11 cellular contexts compared by ENCODE assay signal in genomic region chr4:74431113-74431826, GRCh38. TPM values are rescaled to one million over a fixed set of nuclear protein-coding genes. Genes with fewer than 3 reads are reported as not detected.
A peak's percentile ranks its signal among the peaks of the same experiment; 100 is the strongest.
DNase-seq lines count a peak whose midpoint lies in the region; ATAC-seq and TF ChIP-seq lines count a peak whose summit lies in the region.
"Had no signal": no experiment of that assay in that cellular context is flagged by ENCODE, and none has a peak within 500 bp of the region (broad histone marks: within the 10 kb centered on the region; RNA-seq: fewer than 3 reads in every experiment).

No MANE protein-coding gene starts in this region.

- H3K36me3 Mint-ChIP-seq in activated CD4-positive, alpha-beta T cell treated with anti-CD3 and anti-CD28 coated beads, Interleukin-2, amount 10 ng/mL, durations not matched to agents 24 days and 14 days (ENCODE audit: low read depth), result no peaks in the 10 kb centered on the region
- H3K36me3 Mint-ChIP-seq: CD4-positive, CD25-positive, alpha-beta regulatory T cell had no signal

- no peaks in the 10 kb centered on the region for H3K9me3 Mint-ChIP-seq in activated CD4-positive, alpha-beta T cell treated with anti-CD3 and anti-CD28 coated beads, Interleukin-2, amount 10 ng/mL, durations not matched to agents 24 days and 14 days
- H3K9me3 Mint-ChIP-seq: CD4-positive, CD25-positive, alpha-beta regulatory T cell had no signal

- DNase-seq in NOMO-1 (lab: John Stamatoyannopoulos, UW; ENCODE audit: unreplicated experiment in 2 of 2) (peak; percentile 45 to 88), left ventricle myocardium superior (no peak), left lobe of liver (ENCODE audit: low spot score) (no peak), iPS-NIHi11 (ENCODE audit: low spot score) (no peak)
- no peak for DNase-seq in activated CD4-positive, alpha-beta T cell treated with anti-CD3 and anti-CD28 coated beads, Interleukin-2, amount 10 ng/mL, durations not matched to agents 24 days and 14 days
- DNase-seq: activated CD4-positive, alpha-beta T cell treated with anti-CD3 and anti-CD28 coated beads for 4 hours; CD4-positive, CD25-positive, alpha-beta regulatory T cell; NCI-H748 treated with DMSO at 0.1 percent for 48 hours had no signal

- TF ChIP-seq EP300 in gastroesophageal sphincter (IDR thresholded peaks at IDR 0.05), result no peak

- peaks cover 6% of the 10 kb centered on the region for H3K27me3 Mint-ChIP-seq in activated CD4-positive, alpha-beta T cell treated with anti-CD3 and anti-CD28 coated beads, Interleukin-2, amount 10 ng/mL, durations not matched to agents 24 days and 14 days
- H3K27me3 Mint-ChIP-seq: CD4-positive, CD25-positive, alpha-beta regulatory T cell had no signal

- intact Hi-C loops in left ventricle myocardium superior (cut with micrococcal nuclease), result no loop called here
- intact Hi-C loops in activated CD4-positive, alpha-beta T cell treated with anti-CD3 and anti-CD28 coated beads, Interleukin-2, amount 10 ng/mL, durations not matched to agents 24 days and 14 days (cut with micrococcal nuclease), result no loop called here

- no peaks in the 10 kb centered on the region for H3K4me1 ChIP-seq in gastroesophageal sphincter

- no peak overlapping the region for H3K27ac ChIP-seq in gastroesophageal sphincter

- no peaks in the 10 kb centered on the region for H3K36me3 ChIP-seq in gastroesophageal sphincter

- TF ChIP-seq POLR2A in gastroesophageal sphincter (IDR thresholded peaks at IDR 0.05), result no peak

- WGBS in gastroesophageal sphincter (ENCODE audit: low coverage in 1 of 2), 2 donors, result 80 to 87% methylated on average over 11 of the region's 11 CpGs

- H3K27me3 ChIP-seq in gastroesophageal sphincter, result no peaks in the 10 kb centered on the region

- no peak for TF ChIP-seq CTCF in gastroesophageal sphincter (IDR thresholded peaks at IDR 0.05)

- ATAC-seq in GM18867 (IDR thresholded peaks at IDR 0.05; ENCODE audit: unreplicated experiment), result peak; percentile 70
- peak; percentile 57 for ATAC-seq in HG02870 (IDR thresholded peaks at IDR 0.05; ENCODE audit: unreplicated experiment)
- ATAC-seq in left ventricle myocardium superior, result peak; percentile 92
- ATAC-seq in left lobe of liver, result no peak
- no peak for ATAC-seq in gastroesophageal sphincter

- no peaks in the 10 kb centered on the region for H3K4me1 Mint-ChIP-seq in activated CD4-positive, alpha-beta T cell treated with anti-CD3 and anti-CD28 coated beads, Interleukin-2, amount 10 ng/mL, durations not matched to agents 24 days and 14 days
- H3K4me1 Mint-ChIP-seq: CD4-positive, CD25-positive, alpha-beta regulatory T cell had no signal

- no peaks in the 10 kb centered on the region for H3K9me3 ChIP-seq in gastroesophageal sphincter

- H3K4me3 ChIP-seq in gastroesophageal sphincter, result no peak overlapping the region

- H3K27ac Mint-ChIP-seq in activated CD4-positive, alpha-beta T cell treated with anti-CD3 and anti-CD28 coated beads, Interleukin-2, amount 10 ng/mL, durations not matched to agents 24 days and 14 days, result no peak overlapping the region
- H3K27ac Mint-ChIP-seq: CD4-positive, CD25-positive, alpha-beta regulatory T cell had no signal

- no peak overlapping the region for H3K4me3 Mint-ChIP-seq in activated CD4-positive, alpha-beta T cell treated with anti-CD3 and anti-CD28 coated beads, Interleukin-2, amount 10 ng/mL, durations not matched to agents 24 days and 14 days
- H3K4me3 Mint-ChIP-seq: CD4-positive, CD25-positive, alpha-beta regulatory T cell had no signal

RNA-seq across cellular contexts. Expression of gene AREG, which starts 13.7 kb away (rescaled TPM):
- total RNA-seq in left ventricle myocardium superior (3.4 TPM), left lobe of liver (0.18 TPM), gastroesophageal sphincter (1 to 10 TPM; 2.2 to 7.3 (median 3.4) TPM)
- 1.4 TPM in 2 replicates for total RNA-seq in activated CD4-positive, alpha-beta T cell treated with anti-CD3 and anti-CD28 coated beads, Interleukin-2, amount 10 ng/mL, durations not matched to agents 24 days and 14 days

Comparison
In these comparisons a context has a peak if more than half of its experiments do, and no peak if none do; other contexts are left out.
1. ATAC-seq: peak in GM18867 (single experiment), HG02870 (single experiment) and left ventricle myocardium superior (single experiment); none in left lobe of liver (single experiment) and gastroesophageal sphincter (single experiment).
2. DNase-seq: peak in NOMO-1 (2 of 2); none in left ventricle myocardium superior (single experiment), left lobe of liver (single experiment), activated CD4-positive, alpha-beta T cell treated with anti-CD3 and anti-CD28 coated beads, Interleukin-2, amount 10 ng/mL, durations not matched to agents 24 days and 14 days (single experiment) and iPS-NIHi11 (single experiment).